Comparison of ENCODE assay signal across 13 cellular contexts in genomic region chr11:10044618-10045017, GRCh38.
DNase-seq lines count a peak whose midpoint lies in the region; ATAC-seq and TF ChIP-seq lines count a peak whose summit lies in the region.
"Had no signal": no experiment of that assay in that cellular context is flagged by ENCODE, and none has a peak within 500 bp of the region (broad histone marks: within the 10 kb centered on the region; RNA-seq: fewer than 3 reads in every experiment).

No MANE protein-coding gene starts in this region.

- no peaks in the 10 kb centered on the region for H3K27me3 Mint-ChIP-seq in brain
- H3K27me3 Mint-ChIP-seq in CD4-positive, alpha-beta T cell = no peaks in the 10 kb centered on the region

- H3K4me1 Mint-ChIP-seq in brain = no peaks in the 10 kb centered on the region
- no peaks in the 10 kb centered on the region for H3K4me1 Mint-ChIP-seq in CD4-positive, alpha-beta T cell (ENCODE audit: low read depth)

- no peaks in the 10 kb centered on the region for H3K27me3 ChIP-seq in CD4-positive, alpha-beta T cell (ENCODE audit: control insufficient read depth, insufficient read depth, low read length)
- H3K27me3 ChIP-seq: heart right ventricle had no signal

- H3K27ac ChIP-seq in CD4-positive, alpha-beta T cell (ENCODE audit: low read depth, low read length) = no peak overlapping the region
- H3K27ac ChIP-seq: heart right ventricle, prostate gland had no signal

- peaks cover 27% of the 10 kb centered on the region for H3K9me3 ChIP-seq in CD4-positive, alpha-beta T cell (ENCODE audit: control insufficient read depth, low read length)
- H3K9me3 ChIP-seq: prostate gland had no signal

- intact Hi-C loops in CD4-positive, alpha-beta T cell (cut with DNase I, micrococcal nuclease) = no loop called here

- DNase-seq in NCI-H1694 treated with DMSO at 0.1 percent for 48 hours (lab: John Stamatoyannopoulos, UW) (peak; percentile 2), NCI-H1694 (lab: John Stamatoyannopoulos, UW) (no peak), LoVo (ENCODE audit: low spot score) (peak; percentile 48), lung microvascular endothelial cell (ENCODE audit: low read depth in 2 of 2) (peak; percentile 5 to 23), NCI-H1436 treated with DMSO at 0.1 percent for 48 hours (lab: John Stamatoyannopoulos, UW) (no peak), H4 (ENCODE audit: low spot score) (no peak)
- no peak for DNase-seq in CD4-positive, alpha-beta T cell
- DNase-seq: heart right ventricle, NCI-H1417, NCI-H526 treated with DMSO at 0.1 percent for 48 hours had no signal

- no peak for TF ChIP-seq CTCF in brain (conservative IDR thresholded peaks at IDR 0.05)
- TF ChIP-seq CTCF in CD4-positive, alpha-beta T cell (IDR thresholded peaks at IDR 0.05) = no peak

- CTCF ChIA-PET in CD4-positive, alpha-beta T cell (lab: Charles Lee) = no interaction called here

- peaks cover 41% of the 10 kb centered on the region for H3K36me3 Mint-ChIP-seq in brain
- H3K36me3 Mint-ChIP-seq in CD4-positive, alpha-beta T cell (ENCODE audit: low read depth) = peaks cover 44% of the 10 kb centered on the region

- POLR2A ChIA-PET in CD4-positive, alpha-beta T cell (lab: Charles Lee) = no interaction called here

- peaks cover 21 to 39% (median 28%) of the 10 kb centered on the region in 5 experiments for H3K9me3 Mint-ChIP-seq in brain
- peaks cover 8% of the 10 kb centered on the region for H3K9me3 Mint-ChIP-seq in CD4-positive, alpha-beta T cell

- H3K27ac Mint-ChIP-seq in brain = peak overlapping the region in 3 of 5 experiments; percentile 33 to 86 (median 72)
- H3K27ac Mint-ChIP-seq in CD4-positive, alpha-beta T cell = no peak overlapping the region
- H3K27ac Mint-ChIP-seq: T-helper 2 cell treated with Interferon-gamma antibody and Interleukin-4, amounts not matched to agents 5 μg/mL and 100 μg/mL, for 36 hours had no signal

- no peak for ATAC-seq in CD4-positive, alpha-beta T cell (ENCODE audit: poor library complexity)
- ATAC-seq: heart right ventricle had no signal

- H3K4me3 Mint-ChIP-seq in brain = peak overlapping the region in 1 of 5 experiments; percentile 11
- H3K4me3 Mint-ChIP-seq in CD4-positive, alpha-beta T cell = no peak overlapping the region
- H3K4me3 Mint-ChIP-seq: T-helper 2 cell treated with Interferon-gamma antibody and Interleukin-4, amounts not matched to agents 5 μg/mL and 100 μg/mL, for 36 hours had no signal

Comparison
In these comparisons a context has a peak if more than half of its experiments do, and no peak if none do; other contexts are left out.
1. DNase-seq: peak in NCI-H1694 treated with DMSO at 0.1 percent for 48 hours (single experiment), LoVo (single experiment) and lung microvascular endothelial cell (2 of 2); none in NCI-H1694 (single experiment), NCI-H1436 treated with DMSO at 0.1 percent for 48 hours (single experiment), H4 (single experiment) and CD4-positive, alpha-beta T cell (0 of 10).